ENCODE assay signal across 1 cellular context in genomic region chr17:39750131-39751015, GRCh38.
A peak's percentile ranks its signal among the peaks of the same experiment; 100 is the strongest.
TF ChIP-seq lines count a peak whose summit lies in the region.

No MANE protein-coding gene starts in this region.

TF ChIP-seq in HepG2, 621 proteins besides CTCF, POLR2A, EP300 and RAD21 (continued from another document and continues in another):
- no peak for TF ChIP-seq NFKB2 (CRISPR knock-in tag; IDR thresholded peaks at IDR 0.05; ENCODE audit: borderline replicate concordance)
- TF ChIP-seq ZNF446 (CRISPR knock-in tag; IDR thresholded peaks at IDR 0.05) = no peak
- TF ChIP-seq ZKSCAN5 (CRISPR knock-in tag; IDR thresholded peaks at IDR 0.05) = no peak
- TF ChIP-seq AGO2 (optimal IDR thresholded peaks at IDR 0.05; ENCODE audit: low read depth, low read length) = peak; percentile 60
- no peak for TF ChIP-seq ELF3 (CRISPR knock-in tag; IDR thresholded peaks at IDR 0.05)
- TF ChIP-seq REPIN1 (CRISPR knock-in tag; IDR thresholded peaks at IDR 0.05; ENCODE audit: borderline replicate concordance, low read depth) = peak; percentile 81; the same call in 1 of the 2 replicates
- peak; percentile 61 for TF ChIP-seq HOXA3 (CRISPR knock-in tag; IDR thresholded peaks at IDR 0.05)
- no peak for TF ChIP-seq ZSCAN20 (CRISPR knock-in tag; IDR thresholded peaks at IDR 0.05; ENCODE audit: borderline replicate concordance)
- no peak; the same call in 1 of the 2 replicates for TF ChIP-seq MYC (CRISPR knock-in tag; IDR thresholded peaks at IDR 0.05; ENCODE audit: borderline replicate concordance)
- peak; percentile 85; the same call in 1 of the 2 replicates for TF ChIP-seq ZNF567 (CRISPR knock-in tag; IDR thresholded peaks at IDR 0.05; ENCODE audit: borderline replicate concordance)
- no peak for TF ChIP-seq ZNF615 (CRISPR knock-in tag; IDR thresholded peaks at IDR 0.05; ENCODE audit: borderline replicate concordance)
- no peak for TF ChIP-seq ATF6 (CRISPR knock-in tag; conservative IDR thresholded peaks at IDR 0.05)
- TF ChIP-seq CHCHD3 (CRISPR knock-in tag; IDR thresholded peaks at IDR 0.05) = no peak
- no peak for TF ChIP-seq MAFF (IDR thresholded peaks at IDR 0.05; ENCODE audit: low read depth, low read length)
- no peak for TF ChIP-seq SMARCC2 (IDR thresholded peaks at IDR 0.05)
- TF ChIP-seq RCOR2 (CRISPR knock-in tag; IDR thresholded peaks at IDR 0.05) = no peak
- no peak for TF ChIP-seq ZNF646 (CRISPR knock-in tag; IDR thresholded peaks at IDR 0.05)
- no peak for TF ChIP-seq KAT7 (CRISPR knock-in tag; IDR thresholded peaks at IDR 0.05; ENCODE audit: borderline replicate concordance)
- no peak for TF ChIP-seq TRIM22 (IDR thresholded peaks at IDR 0.05)
- TF ChIP-seq DDIT3 (CRISPR knock-in tag; IDR thresholded peaks at IDR 0.05) = no peak
- TF ChIP-seq NR1H2 (CRISPR knock-in tag; IDR thresholded peaks at IDR 0.05; ENCODE audit: borderline replicate concordance, low read depth) = no peak
- no peak for TF ChIP-seq RARG (CRISPR knock-in tag; IDR thresholded peaks at IDR 0.05; ENCODE audit: low read depth)
- peak; percentile 42; the same call in 1 of the 2 replicates for TF ChIP-seq ZNF839 (CRISPR knock-in tag; IDR thresholded peaks at IDR 0.05; ENCODE audit: borderline replicate concordance)
- TF ChIP-seq TERF1 (CRISPR knock-in tag; IDR thresholded peaks at IDR 0.05) = no peak
- TF ChIP-seq MTF2 (CRISPR knock-in tag; IDR thresholded peaks at IDR 0.05; ENCODE audit: borderline replicate concordance) = no peak
- TF ChIP-seq ATF7-NPFF (CRISPR knock-in tag; IDR thresholded peaks at IDR 0.05; ENCODE audit: low read depth) = 0 out of 2 replicates have a peak, but pooled peaks have one; percentile 55
- no peak for TF ChIP-seq YY1 (IDR thresholded peaks at IDR 0.05; ENCODE audit: insufficient read depth, insufficient replicate concordance, low read depth, low read length)
- TF ChIP-seq ZNF205 (CRISPR knock-in tag; IDR thresholded peaks at IDR 0.05) = 0 out of 2 replicates have a peak, but pooled peaks have one; percentile 22
- TF ChIP-seq ZBTB37 (CRISPR knock-in tag; IDR thresholded peaks at IDR 0.05) = no peak; the same call in 1 of the 2 replicates
- peak; percentile 84 for TF ChIP-seq ZNF788 (CRISPR knock-in tag; IDR thresholded peaks at IDR 0.05; ENCODE audit: borderline replicate concordance)
- peak; percentile 64; the same call in 1 of the 2 replicates for TF ChIP-seq ZNF512B (CRISPR knock-in tag; IDR thresholded peaks at IDR 0.05; ENCODE audit: borderline replicate concordance)
- TF ChIP-seq PAXIP1 (CRISPR knock-in tag; conservative IDR thresholded peaks at IDR 0.05) = peak; percentile 75
- no peak for TF ChIP-seq POGZ (CRISPR knock-in tag; IDR thresholded peaks at IDR 0.05)
- peak; percentile 13; the same call in 1 of the 2 replicates for TF ChIP-seq ZNF616 (CRISPR knock-in tag; IDR thresholded peaks at IDR 0.05; ENCODE audit: low read depth)
